7 cellular contexts compared by ENCODE assay signal in genomic region chr4:75716054-75716453, GRCh38. TPM values are rescaled to one million over a fixed set of nuclear protein-coding genes. Genes with fewer than 3 reads are reported as not detected.
DNase-seq lines count a peak whose midpoint lies in the region; ATAC-seq, FAIRE-seq and TF ChIP-seq lines count a peak whose summit lies in the region.
"Not testable (repeated sequence)": the region's sequence is repeated elsewhere in the genome, so short reads cannot be mapped to it uniquely, and the experiment has no call there.

No MANE protein-coding gene starts in this region.

- not testable (repeated sequence) for BruUV-seq in IMR-90 (replicated peaks; lab: Mats Ljungman, UMichigan)

- H4K5ac ChIP-seq in IMR-90 (ENCODE audit: low read depth, low read length), result not testable (repeated sequence)

- H3K27ac Mint-ChIP-seq in astrocyte (ENCODE audit: unreplicated experiment), result not testable (repeated sequence)

- POLR2A ChIA-PET in IMR-90 (lab: Charles Lee; ENCODE audit: unreplicated experiment); SK-N-SH (lab: Yijun Ruan, JAX): not testable (repeated sequence)

- intact Hi-C loops in IMR-90 (cut with micrococcal nuclease); dorsolateral prefrontal cortex (cut with DNase I); gastrocnemius medialis (cut with DNase I; ENCODE audit: low total_unique reads): not testable (repeated sequence)

- H3K4me1 ChIP-seq in GM23248 (ENCODE audit: insufficient read depth), result peaks cover 27% of the 10 kb centered on the region
- peaks cover 13% of the 10 kb centered on the region for H3K4me1 ChIP-seq in IMR-90 (ENCODE audit: control insufficient read depth, insufficient read depth, low read length)
- peaks cover 16 to 23% of the 10 kb centered on the region in 2 experiments for H3K4me1 ChIP-seq in SK-N-SH (ENCODE audit: control insufficient read depth in 1 of 2, insufficient read depth in 2 of 2, low read depth in 1 of 2, low read length in 1 of 2)
- H3K4me1 ChIP-seq in astrocyte (ENCODE audit: insufficient read depth, low read length), result peaks cover 13% of the 10 kb centered on the region
- not testable (repeated sequence) for H3K4me1 ChIP-seq in mesenchymal stem cell (ENCODE audit: control insufficient read depth, insufficient read depth, low read depth, low read length)
- peaks cover 24 to 33% of the 10 kb centered on the region in 2 donors for H3K4me1 ChIP-seq in gastrocnemius medialis

- TF ChIP-seq POLR2A in IMR-90 (IDR thresholded peaks at IDR 0.05; ENCODE audit: low read depth, low read length); gastrocnemius medialis (IDR thresholded peaks at IDR 0.05): not testable (repeated sequence)

- 0 out of 2 replicates have a peak overlapping the region, but pooled peaks have one; percentile 37 for H3K14ac ChIP-seq in IMR-90 (replicated peaks; ENCODE audit: low read depth, low read length)
- H3K14ac ChIP-seq in mesenchymal stem cell (ENCODE audit: low read length in 2 of 2), result not testable (repeated sequence)

- not testable (repeated sequence) for TF ChIP-seq CTCF in IMR-90 (conservative IDR thresholded peaks at IDR 0.05; ENCODE audit: low read depth, low read length); SK-N-SH (IDR thresholded peaks at IDR 0.05); astrocyte (IDR thresholded peaks at IDR 0.05; ENCODE audit: insufficient read depth, low read depth, low read length); dorsolateral prefrontal cortex (IDR thresholded peaks at IDR 0.05 in 54 of 56, conservative IDR thresholded peaks at IDR 0.05 in 2 of 56; ENCODE audit: low read depth in 1 of 56, partially characterized antibody in 56 of 56); gastrocnemius medialis (IDR thresholded peaks at IDR 0.05 in 4 of 5, conservative IDR thresholded peaks at IDR 0.05 in 1 of 5)

- H2AK9ac ChIP-seq in IMR-90 (replicated peaks; ENCODE audit: low read depth, low read length, poor library complexity), result peak overlapping the region; percentile 17

- not testable (repeated sequence) for H2AFZ ChIP-seq in GM23248; SK-N-SH (ENCODE audit: low read depth); astrocyte (ENCODE audit: low read depth, low read length); mesenchymal stem cell (ENCODE audit: low read depth, low read length)
- H2AFZ ChIP-seq in IMR-90 (replicated peaks; ENCODE audit: low read length, poor library complexity), result peak overlapping the region; percentile 13

- H2BK5ac ChIP-seq in IMR-90 (ENCODE audit: low read depth, low read length, poor library complexity, severe bottlenecking); mesenchymal stem cell (ENCODE audit: low read depth, low read length, poor library complexity, severe bottlenecking): not testable (repeated sequence)

- in situ Hi-C loops in GM23248 (cut with MboI); IMR-90 (cut with MboI; ENCODE audit: low sequenced_read_pairs); gastrocnemius medialis (cut with MboI; ENCODE audit: low sequenced_read_pairs in 4 of 4): not testable (repeated sequence)

- H3K56ac ChIP-seq in IMR-90 (ENCODE audit: extremely low read depth, insufficient read depth, low read length), result not testable (repeated sequence)

- not testable (repeated sequence) for DNase-seq in GM23248; IMR-90; SK-N-SH; astrocyte (ENCODE audit: low read depth); dorsolateral prefrontal cortex; mesenchymal stem cell
- peak in 1 of 2 donors; percentile 59 for DNase-seq in gastrocnemius medialis

- not testable (repeated sequence) for ATAC-seq in IMR-90 (ENCODE audit: low read depth)
- peak; percentile 48 to 60 for ATAC-seq in gastrocnemius medialis

- dilution Hi-C loops in IMR-90 (cut with HindIII; ENCODE audit: low sequenced_read_pairs, unreplicated experiment), result not testable (repeated sequence)

- H2BK20ac ChIP-seq in IMR-90 (ENCODE audit: low read depth, low read length), result peak overlapping the region; percentile 26; the same call in 1 of the 2 replicates

- not testable (repeated sequence) for H4K8ac ChIP-seq in IMR-90 (ENCODE audit: low read depth in 2 of 2, low read length in 2 of 2); mesenchymal stem cell (ENCODE audit: low read length)

- 100% methylated on average over 2 to 3 of the region's 3 CpGs for WGBS in GM23248 (ENCODE audit: low coverage in 1 of 2, low lambda C conversion rate in 2 of 2, missing lambda C conversion rate in 2 of 2), 2 experiments
- WGBS in IMR-90 (ENCODE audit: extremely low coverage in 2 of 2, insufficient read length in 1 of 2), 2 experiments, result 100% methylated on average over 1 of the region's 3 CpGs; no CpG with 5 or more reads in 1 of the 2 experiments
- WGBS in SK-N-SH (ENCODE audit: low lambda C conversion rate), result 79% methylated on average over 3 of the region's 3 CpGs
- 97% methylated on average over 3 of the region's 3 CpGs for WGBS in mesenchymal stem cell

- not testable (repeated sequence) for TF ChIP-seq EP300 in SK-N-SH (IDR thresholded peaks at IDR 0.05; ENCODE audit: borderline replicate concordance in 1 of 2, low read depth in 1 of 2, low read length in 1 of 2)

- H3K9me3 ChIP-seq in GM23248 (ENCODE audit: low read depth); IMR-90 (ENCODE audit: control insufficient read depth, insufficient read depth, low read length); SK-N-SH; astrocyte (ENCODE audit: insufficient read depth, low read depth, low read length); mesenchymal stem cell (ENCODE audit: control insufficient read depth, low read length); gastrocnemius medialis: not testable (repeated sequence)

- H2BK15ac ChIP-seq in IMR-90 (ENCODE audit: low read depth, low read length); mesenchymal stem cell (ENCODE audit: low read depth, poor library complexity, severe bottlenecking): not testable (repeated sequence)

- not testable (repeated sequence) for H3K36me3 Mint-ChIP-seq in astrocyte (ENCODE audit: low read depth, unreplicated experiment)

- TF ChIP-seq RAD21 in IMR-90 (IDR thresholded peaks at IDR 0.05; ENCODE audit: low read length); SK-N-SH (IDR thresholded peaks at IDR 0.05; ENCODE audit: low read length): not testable (repeated sequence)

- CTCF ChIA-PET in IMR-90 (lab: Yijun Ruan, JAX), result interaction anchor here (0.5 to 1.9 kb wide), 2 partner anchors 8 to 38 kb away, joined by 3 to 5 read pairs; partner anchors contain the start of gene USO1
- CTCF ChIA-PET in SK-N-SH (lab: Yijun Ruan, JAX), result interaction anchor here (1.3 kb wide), 1 partner anchor 8 kb away, joined by 12 read pairs; the partner anchor contains the start of gene USO1

- H3K23ac ChIP-seq in IMR-90 (ENCODE audit: low read depth, low read length); mesenchymal stem cell (ENCODE audit: low read length in 2 of 2): not testable (repeated sequence)

- H3K4ac ChIP-seq in IMR-90 (ENCODE audit: low read depth, low read length), result peak overlapping the region; percentile 19; the same call in 1 of the 2 replicates
- not testable (repeated sequence) for H3K4ac ChIP-seq in mesenchymal stem cell (ENCODE audit: low read depth in 1 of 2, low read length in 2 of 2)

- peaks cover 6 to 32% of the 10 kb centered on the region in 2 experiments; a peak in 2 of 4 replicates for H3K79me1 ChIP-seq in IMR-90 (ENCODE audit: low read depth in 1 of 2, low read length in 2 of 2)
- H3K79me1 ChIP-seq in mesenchymal stem cell (replicated peaks; ENCODE audit: low read length, poor library complexity, severe bottlenecking), result peaks cover 16% of the 10 kb centered on the region

- not testable (repeated sequence) for H3K4me2 ChIP-seq in GM23248 (ENCODE audit: unreplicated experiment); IMR-90 (ENCODE audit: low read depth, low read length); astrocyte (ENCODE audit: low read length); mesenchymal stem cell (ENCODE audit: low read length, poor library complexity, severe bottlenecking)
- peak overlapping the region; percentile 80; the same call in 1 of the 2 replicates for H3K4me2 ChIP-seq in SK-N-SH

- H3K27ac ChIP-seq in GM23248 (peak overlapping the region; percentile 77), SK-N-SH (ENCODE audit: low read depth in 2 of 2, low read length in 1 of 2) (peak overlapping the region; percentile 70 to 81; a peak in 3 of 4 replicates), dorsolateral prefrontal cortex (peak overlapping the region in 36 of 59 donors; percentile 8 to 86 (median 75)), gastrocnemius medialis (peak overlapping the region; percentile 73 to 86 (median 78))
- H3K27ac ChIP-seq in IMR-90 (ENCODE audit: insufficient read depth, low read length); astrocyte (ENCODE audit: low read depth, low read length); mesenchymal stem cell (ENCODE audit: low read length, poor library complexity, severe bottlenecking): not testable (repeated sequence)

- H3K27me3 ChIP-seq in GM23248 (replicated peaks; ENCODE audit: insufficient read depth); IMR-90 (ENCODE audit: control insufficient read depth, insufficient read depth, low read length); SK-N-SH (ENCODE audit: insufficient read depth); astrocyte (ENCODE audit: insufficient read depth, low read length); dorsolateral prefrontal cortex; mesenchymal stem cell (ENCODE audit: control insufficient read depth in 1 of 2, insufficient read depth in 1 of 2, low read length in 2 of 2); gastrocnemius medialis: not testable (repeated sequence)

- not testable (repeated sequence) for H3K9me3 Mint-ChIP-seq in astrocyte (ENCODE audit: unreplicated experiment)

- peak overlapping the region; percentile 43; the same call in 1 of the 2 replicates for H2AK5ac ChIP-seq in IMR-90 (ENCODE audit: low read depth, low read length)
- not testable (repeated sequence) for H2AK5ac ChIP-seq in mesenchymal stem cell (ENCODE audit: low read length, severe bottlenecking)

- H4K20me1 ChIP-seq in GM23248 (ENCODE audit: insufficient read depth); IMR-90 (ENCODE audit: insufficient read depth, low read length); SK-N-SH (ENCODE audit: insufficient read depth); astrocyte (ENCODE audit: insufficient read depth, low read length): not testable (repeated sequence)

- H3K4me1 Mint-ChIP-seq in astrocyte (ENCODE audit: low read depth, unreplicated experiment), result peaks cover 24% of the 10 kb centered on the region

- peak overlapping the region; percentile 65; the same call in 1 of the 2 replicates for H2BK120ac ChIP-seq in IMR-90 (ENCODE audit: low read depth, low read length)
- H2BK120ac ChIP-seq in mesenchymal stem cell (ENCODE audit: low read depth, low read length), result not testable (repeated sequence)

- not testable (repeated sequence) for H3K4me3 Mint-ChIP-seq in astrocyte (ENCODE audit: unreplicated experiment)

- not testable (repeated sequence) for H3K9me2 ChIP-seq in GM23248 (ENCODE audit: insufficient read depth); SK-N-SH

- not testable (repeated sequence) for H3K9me1 ChIP-seq in IMR-90 (ENCODE audit: insufficient read depth, low read length)

- H4K91ac ChIP-seq in IMR-90 (ENCODE audit: insufficient read depth, low read depth, low read length), result peak overlapping the region; percentile 33; the same call in 1 of the 2 replicates
- not testable (repeated sequence) for H4K91ac ChIP-seq in mesenchymal stem cell (ENCODE audit: low read length)

- FAIRE-seq in astrocyte (lab: Jason Lieb, UNC), result peak; percentile 23

- not testable (repeated sequence) for H3K27me3 Mint-ChIP-seq in astrocyte (ENCODE audit: low read depth, unreplicated experiment)

- H3K36me3 ChIP-seq in GM23248 (ENCODE audit: low read depth); IMR-90 (ENCODE audit: control insufficient read depth, insufficient read depth, low read length); SK-N-SH (replicated peaks in 1 of 2; ENCODE audit: control insufficient read depth in 1 of 2, insufficient read depth in 2 of 2, low read length in 1 of 2); astrocyte (ENCODE audit: insufficient read depth, low read length): not testable (repeated sequence)
- peaks cover 0 to 11% of the 10 kb centered on the region in 2 experiments for H3K36me3 ChIP-seq in mesenchymal stem cell (ENCODE audit: control insufficient read depth in 1 of 2, insufficient read depth in 2 of 2, low read depth in 1 of 2, low read length in 2 of 2)
- H3K36me3 ChIP-seq in gastrocnemius medialis, result peaks cover 0 to 10% of the 10 kb centered on the region in 2 donors

- H2BK12ac ChIP-seq in mesenchymal stem cell (ENCODE audit: low read length in 2 of 2), result not testable (repeated sequence)

- H3K4me3 ChIP-seq in GM23248; IMR-90 (ENCODE audit: insufficient read depth, low read depth, low read length); SK-N-SH (ENCODE audit: low read depth in 2 of 2, low read length in 1 of 2); astrocyte (ENCODE audit: insufficient read depth, low read depth, low read length); dorsolateral prefrontal cortex; mesenchymal stem cell (ENCODE audit: insufficient read depth in 1 of 2, low read depth in 1 of 2, low read length in 2 of 2); gastrocnemius medialis: not testable (repeated sequence)

- peaks cover 36% of the 10 kb centered on the region for H3K79me2 ChIP-seq in GM23248 (ENCODE audit: insufficient read depth)
- H3K79me2 ChIP-seq in SK-N-SH (ENCODE audit: insufficient read depth); astrocyte (ENCODE audit: insufficient read depth, low read length): not testable (repeated sequence)

- peaks cover 34% of the 10 kb centered on the region for H3F3A ChIP-seq in GM23248 (ENCODE audit: insufficient read depth)
- peaks cover 23% of the 10 kb centered on the region for H3F3A ChIP-seq in SK-N-SH (replicated peaks; ENCODE audit: insufficient read depth)

- not testable (repeated sequence) for H3K9ac ChIP-seq in GM23248; IMR-90 (ENCODE audit: low read depth, low read length); SK-N-SH; astrocyte (ENCODE audit: low read length)
- H3K9ac ChIP-seq in mesenchymal stem cell (ENCODE audit: low read length), result peak overlapping the region; percentile 76

- not testable (repeated sequence) for H3K18ac ChIP-seq in IMR-90 (ENCODE audit: low read depth, low read length); mesenchymal stem cell (ENCODE audit: low read depth in 1 of 2, low read length in 2 of 2)

RNA-seq across cellular contexts. Expression of gene USO1, which starts 8.3 kb away (rescaled TPM):
- 117 and 208 TPM in 2 replicates for total RNA-seq in GM23248 (2014; rRNA removed; shearing (Covaris generic))
- polyA plus RNA-seq in GM23248 (2016; fragmentation: Nextera tagmentation; extraction: Ambion mirVana) (72.0 and 74.2 TPM in 2 replicates), IMR-90 (2012; rRNA removed) (48.1 and 63.7 TPM in 2 replicates), SK-N-SH (2012; rRNA removed) (25.6 and 38.8 TPM in 2 replicates)
- total RNA-seq in IMR-90 (2012; rRNA removed) (121 and 181 TPM in 2 replicates), astrocyte (104 and 105 TPM in 2 replicates), dorsolateral prefrontal cortex (10 to 100 TPM; 29.0 to 63.1 (median 46.5) TPM), gastrocnemius medialis (100 to 1,000 TPM; 213 to 328 (median 254) TPM)
- polyA plus RNA-seq in IMR-90 (2012; cell fraction: cytosol; rRNA removed), result 9.8 and 15.2 TPM in 2 replicates
- 4.2 and 49.2 TPM in 2 replicates for polyA plus RNA-seq in IMR-90 (2012; cell fraction: nucleus; rRNA removed; ENCODE audit: low replicate concordance)
- polyA plus RNA-seq in SK-N-SH (2012; cell fraction: cytosol; rRNA removed), result 41.4 and 46.9 TPM in 2 replicates
- polyA plus RNA-seq in SK-N-SH (2012; cell fraction: nucleus; rRNA removed), result 13.3 and 32.7 TPM in 2 replicates
- 68.2 TPM for polyA plus RNA-seq in mesenchymal stem cell (2013, experiment 1 of 2)
- polyA plus RNA-seq in mesenchymal stem cell (2013, experiment 2 of 2), result 72.2 TPM

RNA-seq across cellular contexts. Expression of gene G3BP2, which starts 42.8 kb away (rescaled TPM):
- total RNA-seq in GM23248 (2014; rRNA removed; shearing (Covaris generic)), result 129 and 133 TPM in 2 replicates
- polyA plus RNA-seq in GM23248 (2016; fragmentation: Nextera tagmentation; extraction: Ambion mirVana) (33.1 and 36.0 TPM in 2 replicates), IMR-90 (2012; rRNA removed) (63.3 and 80.5 TPM in 2 replicates), SK-N-SH (2012; rRNA removed) (35.9 and 50.1 TPM in 2 replicates)
- total RNA-seq in IMR-90 (2012; rRNA removed) (183 and 306 TPM in 2 replicates), astrocyte (281 and 285 TPM in 2 replicates), dorsolateral prefrontal cortex (100 to 1,000 TPM; 105 to 375 (median 251) TPM), gastrocnemius medialis (100 to 1,000 TPM; 123 to 226 (median 132) TPM)
- 38.6 and 103 TPM in 2 replicates for polyA plus RNA-seq in IMR-90 (2012; cell fraction: cytosol; rRNA removed)
- 11.8 and 39.2 TPM in 2 replicates for polyA plus RNA-seq in IMR-90 (2012; cell fraction: nucleus; rRNA removed; ENCODE audit: low replicate concordance)
- 61.6 and 66.2 TPM in 2 replicates for polyA plus RNA-seq in SK-N-SH (2012; cell fraction: cytosol; rRNA removed)
- polyA plus RNA-seq in SK-N-SH (2012; cell fraction: nucleus; rRNA removed), result 16.0 and 32.9 TPM in 2 replicates
- polyA plus RNA-seq in mesenchymal stem cell (2013, experiment 1 of 2), result 99.9 TPM
- polyA plus RNA-seq in mesenchymal stem cell (2013, experiment 2 of 2), result 101 TPM
